In the genomic region with DNA sequence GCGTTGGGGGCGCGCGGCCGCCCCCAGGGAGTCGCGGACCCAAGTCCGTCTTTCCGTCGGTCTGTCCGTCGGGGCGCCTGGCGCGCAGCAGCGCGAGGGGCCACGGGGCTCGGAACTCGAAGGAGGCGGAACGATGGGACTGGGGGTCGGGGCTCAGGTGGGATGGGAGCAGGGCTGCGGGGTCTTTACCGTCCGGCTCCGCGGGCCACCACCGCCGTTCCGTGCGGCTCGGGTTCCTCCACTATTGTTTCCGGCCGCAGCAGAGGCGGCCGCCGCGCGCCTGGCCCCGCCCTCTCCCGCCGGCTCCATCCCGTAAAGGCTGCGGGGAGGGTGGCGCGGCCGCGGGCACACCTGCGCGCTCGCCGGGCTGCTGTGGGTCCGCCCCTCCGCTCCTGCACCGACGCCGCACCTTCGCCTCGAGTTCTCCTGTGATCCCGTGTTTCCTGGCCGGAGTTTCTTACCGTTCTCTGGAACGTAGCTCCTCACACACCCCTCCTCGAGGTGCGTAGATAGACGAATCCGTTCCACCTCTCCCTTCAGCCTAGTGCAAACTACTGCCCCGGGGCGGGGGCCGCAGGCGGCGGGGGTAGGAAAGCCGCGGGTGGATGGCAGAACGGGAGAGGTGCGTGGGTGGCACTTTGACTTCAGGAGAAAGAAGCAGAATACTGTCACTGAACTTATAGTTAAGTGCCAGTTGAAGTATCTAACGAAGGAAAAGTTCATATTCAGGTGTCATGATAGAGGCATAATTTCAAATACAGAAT, we compare ENCODE assay signal across 8 cellular contexts.
DNase-seq lines count a peak whose midpoint lies in the region; ATAC-seq, FAIRE-seq and TF ChIP-seq lines count a peak whose summit lies in the region.

TSS of gene C21orf91 (minus strand) at position 243 of the 764 bp plus-strand sequence. CDS start 1,038 bp downstream, outside the sequence.

- DNase-seq in Ammon's horn (ENCODE audit: low spot score), result peak; percentile 93
- peak; percentile 30 for DNase-seq in NCI-H510A (lab: John Stamatoyannopoulos, UW)
- peak; percentile 90 for DNase-seq in activated CD4-positive, alpha-beta T cell treated with anti-CD3 and anti-CD28 coated beads for 48 hours
- peak; percentile 96 for DNase-seq in left kidney (ENCODE audit: low read depth, low spot score)
- DNase-seq in stimulated activated CD4-positive, alpha-beta T cell treated with anti-CD3 and anti-CD28 coated beads, Interleukin-2, amount 100 ng/mL, for 24 hours, result peak; percentile 83 to 87

- peak; percentile 94 for TF ChIP-seq POLR2A in GM19099 (IDR thresholded peaks at IDR 0.05; ENCODE audit: extremely low read depth, insufficient read length, low read depth)

- peak; percentile 81 for ATAC-seq in HG03378 (IDR thresholded peaks at IDR 0.05; ENCODE audit: unreplicated experiment)

- peak; percentile 18 for FAIRE-seq in colon (lab: Jason Lieb, UNC)

Comparison
In these comparisons a context has a peak if more than half of its experiments do, and no peak if none do; other contexts are left out.
1. Peak in every context shown above with its lines: DNase-seq and ATAC-seq.
2. DNase-seq: peak in every context shown above with its lines; median percentile 96 in left kidney; 93 in Ammon's horn; 90 in activated CD4-positive, alpha-beta T cell treated with anti-CD3 and anti-CD28 coated beads for 48 hours; 85 in stimulated activated CD4-positive, alpha-beta T cell treated with anti-CD3 and anti-CD28 coated beads, Interleukin-2, amount 100 ng/mL, for 24 hours; 30 in NCI-H510A.